Comparison of ENCODE assay signal across 13 cellular contexts in genomic region chr14:67373347-67373746, GRCh38. TPM values are rescaled to one million over a fixed set of nuclear protein-coding genes. Genes with fewer than 3 reads are reported as not detected.
DNase-seq lines count a peak whose midpoint lies in the region; ATAC-seq, FAIRE-seq and TF ChIP-seq lines count a peak whose summit lies in the region.
"Had no signal": no experiment of that assay in that cellular context is flagged by ENCODE, and none has a peak within 500 bp of the region (broad histone marks: within the 10 kb centered on the region; RNA-seq: fewer than 3 reads in every experiment).

No MANE protein-coding gene starts in this region.

- no peak for ATAC-seq in HG02642 (IDR thresholded peaks at IDR 0.05; ENCODE audit: poor library complexity, unreplicated experiment)

- BruUV-seq in A673 (replicated peaks; lab: Mats Ljungman, UMichigan) = no TSS peak

- POLR2A ChIA-PET in A673 (lab: Charles Lee; ENCODE audit: low non-redundant PET) = no interaction called here

- H3K27ac ChIP-seq in SK-N-MC (peak overlapping the region; percentile 32; the same call in 1 of the 2 replicates), A673 (ENCODE audit: low read depth, low read length, poor library complexity, severe bottlenecking) (no peak overlapping the region)
- H3K27ac ChIP-seq: hepatocyte, prostate gland had no signal

- peak; percentile 36 for FAIRE-seq in GM18507 (lab: Jason Lieb, UNC)

- H3K36me3 ChIP-seq in SK-N-MC (ENCODE audit: insufficient read depth, low read length) (peaks cover 94% of the 10 kb centered on the region), A673 (ENCODE audit: insufficient read depth, low read length, poor library complexity, severe bottlenecking) (peaks cover 93% of the 10 kb centered on the region)

- intact Hi-C loops in A673 (cut with micrococcal nuclease; ENCODE audit: unreplicated experiment) = no loop called here

- H3K4me3 ChIP-seq in SK-N-MC = no peak overlapping the region
- H3K4me3 ChIP-seq in A673 (ENCODE audit: low read depth, low read length, poor library complexity, severe bottlenecking) = no peak overlapping the region
- H3K4me3 ChIP-seq: hepatocyte, prostate gland had no signal

- no peaks in the 10 kb centered on the region for H3K27me3 ChIP-seq in A673 (replicated peaks; ENCODE audit: insufficient read depth, low read depth, low read length, poor library complexity)
- H3K27me3 ChIP-seq: hepatocyte had no signal

- DNase-seq in GM10266 (ENCODE audit: extremely low spot score) (peak; percentile 16), GM18507 (ENCODE audit: extremely low spot score, insufficient read length, low read depth) (no peak), SK-N-MC (ENCODE audit: low read depth, low spot score) (no peak), iris pigment epithelial cell (ENCODE audit: low read depth) (peak; percentile 43), A673 (ENCODE audit: low spot score) (no peak), NCI-H526 (lab: John Stamatoyannopoulos, UW) (no peak)
- DNase-seq: C1 segment of cervical spinal cord, NCI-H1417, NCI-H226 had no signal

- no peak overlapping the region for H3K9ac ChIP-seq in SK-N-MC (ENCODE audit: insufficient read length)

- CTCF ChIA-PET in A673 (lab: Charles Lee) = no interaction called here

- H3K9me3 ChIP-seq in SK-N-MC (ENCODE audit: low read depth, low read length) (no peaks in the 10 kb centered on the region), A673 (ENCODE audit: low read depth, low read length, poor library complexity, severe bottlenecking) (no peaks in the 10 kb centered on the region)
- H3K9me3 ChIP-seq: prostate gland had no signal

- TF ChIP-seq CTCF in GM10266 (IDR thresholded peaks at IDR 0.05; ENCODE audit: control insufficient read depth, insufficient read depth, low read depth, missing control alignments) (no peak), A673 (conservative IDR thresholded peaks at IDR 0.05; ENCODE audit: low read depth, low read length) (no peak)

- no peaks in the 10 kb centered on the region for H3K4me1 ChIP-seq in A673 (ENCODE audit: insufficient read depth, low read length, poor library complexity, severe bottlenecking)
- H3K4me1 ChIP-seq: prostate gland had no signal

RNA-seq across cellular contexts. Expression of gene EIF2S1, which starts 13.2 kb away (rescaled TPM):
- 236 and 302 TPM in 2 replicates for total RNA-seq in A673 (2021)

RNA-seq across cellular contexts. Expression of gene ATP6V1D, which starts 13.7 kb away (rescaled TPM):
- total RNA-seq in A673 (2021) = 111 and 122 TPM in 2 replicates

RNA-seq across cellular contexts. Expression of gene PLEK2, which starts 38.6 kb away (rescaled TPM):
- total RNA-seq in A673 (2021) = 3.7 and 6.8 TPM in 2 replicates
- total RNA-seq: temporal lobe had no signal

Comparison
In these comparisons a context has a peak if more than half of its experiments do, and no peak if none do; other contexts are left out.
1. DNase-seq: peak in GM10266 (single experiment) and iris pigment epithelial cell (single experiment); none in GM18507 (single experiment), SK-N-MC (single experiment), A673 (single experiment) and NCI-H526 (0 of 2).